ENCODE assay signal across 19 cellular contexts in the genomic region with DNA sequence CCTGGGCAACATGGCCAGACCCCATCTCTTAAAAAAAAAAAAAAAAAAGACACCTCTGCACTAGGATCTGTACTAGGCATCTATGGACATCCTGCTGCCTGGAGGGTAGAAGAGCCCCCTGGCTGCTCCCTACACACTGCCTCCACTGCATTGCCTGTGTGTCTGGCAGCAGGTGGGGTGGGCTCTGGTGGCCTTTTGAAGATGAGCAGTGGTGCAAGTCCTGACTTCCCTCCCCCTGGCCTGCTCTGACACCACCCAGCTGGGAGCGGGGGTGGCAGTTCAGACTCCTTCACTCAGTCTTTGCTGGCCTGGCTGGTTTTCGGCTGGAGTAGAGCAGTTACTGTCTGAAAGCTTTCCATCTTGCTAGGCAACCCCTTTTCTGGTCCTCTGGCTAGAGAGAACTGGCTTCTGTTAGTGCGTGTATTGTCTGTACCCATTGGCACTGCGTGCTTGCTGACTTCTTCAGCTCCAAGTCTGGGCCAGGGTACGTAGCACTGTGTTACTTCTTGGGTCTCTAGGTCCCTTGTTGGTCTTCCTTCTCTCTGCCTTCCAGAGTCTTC. TPM values are rescaled to one million over a fixed set of nuclear protein-coding genes. Genes with fewer than 3 reads are reported as not detected.
"Had no signal": no experiment of that assay in that cellular context is flagged by ENCODE, and none has a peak within 500 bp of the region (broad histone marks: within the 10 kb centered on the region; RNA-seq: fewer than 3 reads in every experiment).

No MANE protein-coding gene starts in this region.

- H3K9me3 ChIP-seq: breast epithelium, tibial nerve, vagina had no signal

- H3K4me3 ChIP-seq: breast epithelium, hepatocyte, skin epidermis, tibial nerve, vagina had no signal

- H3K27ac ChIP-seq: breast epithelium, epithelial cell of prostate, hepatocyte, skin epidermis, tibial nerve, vagina had no signal

- ATAC-seq: left ventricle myocardium superior had no signal

- H3K27me3 ChIP-seq: breast epithelium, hepatocyte, tibial nerve, vagina had no signal

- H3K36me3 ChIP-seq: breast epithelium, tibial nerve, vagina had no signal

- H3K4me1 ChIP-seq: breast epithelium, vagina had no signal

- DNase-seq: activated CD4-positive, CD25-positive, alpha-beta regulatory T cell treated with anti-CD3 and anti-CD28 coated beads, Interleukin-2, amount 50 U/mL, for 72 hours; activated naive CD8-positive, alpha-beta T cell treated with anti-CD3 and anti-CD28 coated beads for 36 hours; left ventricle myocardium superior; posterior cingulate gyrus; stimulated activated CD4-positive, alpha-beta T cell treated with anti-CD3 and anti-CD28 coated beads, Interleukin-15, amount 100 ng/mL, for 24 hours; stimulated activated CD4-positive, alpha-beta T cell treated with anti-CD3 and anti-CD28 coated beads, Interleukin-4, amount 100 ng/mL, for 24 hours; stimulated activated naive CD4-positive, alpha-beta T cell had no signal

RNA-seq across cellular contexts. Expression of gene C10orf62, which starts 17.6 kb away (rescaled TPM):
- total RNA-seq: activated CD8-positive, alpha-beta memory T cell treated with anti-CD3 and anti-CD28 coated beads for 36 hours; activated naive CD8-positive, alpha-beta T cell treated with anti-CD3 and anti-CD28 coated beads for 36 hours; activated T-helper 1 cell treated with anti-CD3 and anti-CD28 coated beads, Interleukin-12 subunit alpha, Interleukin-12 subunit beta, Interleukin-2, Interleukin-4 antibody, amounts not matched to agents 30 ng/mL and 10 ng/mL and 1 ng/mL, durations not matched to agents 14 hours and 24 hours and 36 hours; dermis microvascular lymphatic vessel endothelial cell; frontal cortex; T-helper 1 cell treated with Interleukin-12 subunit alpha and Interleukin-12 subunit beta and Interleukin-4 antibody, amounts not matched to agents 30 ng/mL and 1 ng/mL, for 36 hours; vagina had no signal
- polyA plus RNA-seq: hepatocyte, keratinocyte had no signal

RNA-seq across cellular contexts. Expression of gene HOGA1, which starts 23.0 kb away (rescaled TPM):
- total RNA-seq: activated CD8-positive, alpha-beta memory T cell treated with anti-CD3 and anti-CD28 coated beads for 36 hours; activated naive CD8-positive, alpha-beta T cell treated with anti-CD3 and anti-CD28 coated beads for 36 hours; activated T-helper 1 cell treated with anti-CD3 and anti-CD28 coated beads, Interleukin-12 subunit alpha, Interleukin-12 subunit beta, Interleukin-2, Interleukin-4 antibody, amounts not matched to agents 30 ng/mL and 10 ng/mL and 1 ng/mL, durations not matched to agents 14 hours and 24 hours and 36 hours; T-helper 1 cell treated with Interleukin-12 subunit alpha and Interleukin-12 subunit beta and Interleukin-4 antibody, amounts not matched to agents 30 ng/mL and 1 ng/mL, for 36 hours had no signal

RNA-seq across cellular contexts. Expression of gene ANKRD2, which starts 34.6 kb away (rescaled TPM):
- total RNA-seq: activated naive CD8-positive, alpha-beta T cell treated with anti-CD3 and anti-CD28 coated beads for 36 hours; activated T-helper 1 cell treated with anti-CD3 and anti-CD28 coated beads, Interleukin-12 subunit alpha, Interleukin-12 subunit beta, Interleukin-2, Interleukin-4 antibody, amounts not matched to agents 30 ng/mL and 10 ng/mL and 1 ng/mL, durations not matched to agents 14 hours and 24 hours and 36 hours; breast epithelium; frontal cortex; hepatocyte; T-helper 1 cell treated with Interleukin-12 subunit alpha and Interleukin-12 subunit beta and Interleukin-4 antibody, amounts not matched to agents 30 ng/mL and 1 ng/mL, for 36 hours; vagina had no signal
- polyA plus RNA-seq: hepatocyte had no signal
